ENCODE assay signal across 8 cellular contexts in genomic region chr2:45935791-45936622, GRCh38.
DNase-seq lines count a peak whose midpoint lies in the region; ATAC-seq and TF ChIP-seq lines count a peak whose summit lies in the region.

No MANE protein-coding gene starts in this region.

- DNase-seq in GM04503 (ENCODE audit: low read depth) (peak; percentile 95), NCI-H510A treated with DMSO at 0.1 percent for 48 hours (lab: John Stamatoyannopoulos, UW) (peak; percentile 83), epidermal melanocyte (ENCODE audit: insufficient read length, low spot score) (peak; percentile 64), mesothelial cell of epicardium (ENCODE audit: low spot score in 2 of 2, unreplicated experiment in 2 of 2) (peak; percentile 68 to 79)
- DNase-seq in activated CD4-positive, alpha-beta T cell treated with anti-CD3 and anti-CD28 coated beads, Interleukin-2, amount 50 U/mL, for 48 hours = peak; percentile 57 to 67
- DNase-seq in stimulated activated naive CD4-positive, alpha-beta T cell (lab: John Stamatoyannopoulos, UW) = peak; percentile 6 to 63 (median 35)
- no peak for DNase-seq in effector memory CD4-positive, alpha-beta T cell

- H3K9me3 ChIP-seq in effector memory CD4-positive, alpha-beta T cell (ENCODE audit: control insufficient read depth, low read length) = no peaks in the 10 kb centered on the region

- peaks cover 14% of the 10 kb centered on the region for H3K9me3 Mint-ChIP-seq in mesothelial cell of epicardium

- ATAC-seq in HG03432 (IDR thresholded peaks at IDR 0.05; ENCODE audit: unreplicated experiment) = peak; percentile 63

- H3K4me3 ChIP-seq in effector memory CD4-positive, alpha-beta T cell (ENCODE audit: insufficient read depth, low read depth, low read length, poor library complexity, severe bottlenecking) = no peak overlapping the region

- no peak overlapping the region for H3K27ac ChIP-seq in effector memory CD4-positive, alpha-beta T cell (ENCODE audit: insufficient read depth, low read length, poor library complexity, severe bottlenecking)

- H3K4me1 Mint-ChIP-seq in mesothelial cell of epicardium = peaks cover 25% of the 10 kb centered on the region

- no peaks in the 10 kb centered on the region for H3K27me3 Mint-ChIP-seq in mesothelial cell of epicardium (ENCODE audit: low read depth)

- H3K4me1 ChIP-seq in effector memory CD4-positive, alpha-beta T cell (ENCODE audit: control insufficient read depth, insufficient read depth, low read length, poor library complexity, severe bottlenecking) = no peaks in the 10 kb centered on the region

- peaks cover 5% of the 10 kb centered on the region for H3K36me3 Mint-ChIP-seq in mesothelial cell of epicardium

- H3K27me3 ChIP-seq in effector memory CD4-positive, alpha-beta T cell (replicated peaks; ENCODE audit: control insufficient read depth, insufficient read depth, low read length, poor library complexity, severe bottlenecking) = no peaks in the 10 kb centered on the region

- peak; percentile 42 for TF ChIP-seq CTCF in mesothelial cell of epicardium (IDR thresholded peaks at IDR 0.05; ENCODE audit: unreplicated experiment)

- H3K4me3 Mint-ChIP-seq in mesothelial cell of epicardium = no peak overlapping the region

- H3K36me3 ChIP-seq in effector memory CD4-positive, alpha-beta T cell (ENCODE audit: control insufficient read depth, insufficient read depth, low read length) = no peaks in the 10 kb centered on the region

- peak overlapping the region; percentile 37 for H3K27ac Mint-ChIP-seq in mesothelial cell of epicardium

Comparison
In these comparisons a context has a peak if more than half of its experiments do, and no peak if none do; other contexts are left out.
1. DNase-seq: peak in GM04503 (single experiment), NCI-H510A treated with DMSO at 0.1 percent for 48 hours (single experiment), activated CD4-positive, alpha-beta T cell treated with anti-CD3 and anti-CD28 coated beads, Interleukin-2, amount 50 U/mL, for 48 hours (2 of 2), epidermal melanocyte (single experiment), mesothelial cell of epicardium (2 of 2) and stimulated activated naive CD4-positive, alpha-beta T cell (6 of 6); none in effector memory CD4-positive, alpha-beta T cell (0 of 3).